In the genomic region with DNA sequence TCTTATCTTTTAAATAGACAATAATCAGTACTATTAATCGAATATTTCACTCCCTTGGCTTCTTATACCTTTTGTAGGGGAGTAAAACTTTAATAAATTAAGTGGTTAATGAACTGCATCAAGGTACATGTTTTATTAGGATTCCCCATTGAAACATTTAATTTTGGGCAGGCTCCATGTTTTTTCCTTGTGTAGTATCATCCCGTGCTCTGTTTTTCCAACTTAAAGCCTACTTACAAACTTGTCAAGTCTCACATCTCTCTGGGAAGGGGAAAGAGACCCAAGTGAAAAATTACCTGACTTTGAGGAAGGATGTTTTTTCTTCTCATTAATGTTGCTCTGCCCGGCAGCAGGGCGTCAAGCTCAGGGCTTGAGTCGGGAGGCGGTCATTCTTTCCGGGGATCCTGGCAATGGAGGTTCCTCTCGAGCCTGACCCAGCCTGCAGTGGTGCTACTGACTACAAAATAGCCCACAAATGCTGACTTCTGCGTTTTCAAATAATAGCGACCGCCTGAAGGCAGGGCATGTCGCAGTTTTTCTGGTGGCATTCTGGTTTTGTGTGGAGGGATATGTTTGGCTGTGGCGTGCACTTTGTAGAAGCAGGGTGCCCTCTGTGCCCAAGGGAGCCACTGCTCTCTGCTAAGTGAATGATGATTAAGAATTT, we compare ENCODE assay signal across 2 cellular contexts.
TF ChIP-seq lines count a peak whose summit lies in the region.

No MANE protein-coding gene starts in this region.

TF ChIP-seq in K562, 482 proteins besides CTCF, POLR2A, EP300 and RAD21 (continues in another document):
- TF ChIP-seq TEAD1 (CRISPR knock-in tag; IDR thresholded peaks at IDR 0.05) (no peak), GATAD2B (IDR thresholded peaks at IDR 0.05; ENCODE audit: borderline replicate concordance) (no peak), SRSF3 (IDR thresholded peaks at IDR 0.05; ENCODE audit: insufficient read depth, low read length) (no peak), FIP1L1 (IDR thresholded peaks at IDR 0.05; ENCODE audit: low read depth, low read length, poor library complexity, severe bottlenecking) (no peak), SP1 (CRISPR knock-in tag; IDR thresholded peaks at IDR 0.05) (no peak), NELFE (IDR thresholded peaks at IDR 0.05; ENCODE audit: insufficient read depth, insufficient read length) (no peak), C11orf30 (IDR thresholded peaks at IDR 0.05; ENCODE audit: low read depth) (0 out of 2 replicates have a peak, but pooled peaks have one; percentile 6), ZNF224 (CRISPR knock-in tag; IDR thresholded peaks at IDR 0.05) (no peak), STAT5B (CRISPR knock-in tag; IDR thresholded peaks at IDR 0.05) (no peak), ARID4B (CRISPR knock-in tag; IDR thresholded peaks at IDR 0.05) (no peak), MLLT1 (IDR thresholded peaks at IDR 0.05) (no peak), NRF1 (conservative IDR thresholded peaks at IDR 0.05 in 1 of 2, IDR thresholded peaks at IDR 0.05 in 1 of 2) (no peak), LEF1 (IDR thresholded peaks at IDR 0.05) (no peak), TCF15 (CRISPR knock-in tag; IDR thresholded peaks at IDR 0.05) (no peak), ZNF77 (CRISPR knock-in tag; IDR thresholded peaks at IDR 0.05) (no peak)
- TF ChIP-seq, protein P1, sequence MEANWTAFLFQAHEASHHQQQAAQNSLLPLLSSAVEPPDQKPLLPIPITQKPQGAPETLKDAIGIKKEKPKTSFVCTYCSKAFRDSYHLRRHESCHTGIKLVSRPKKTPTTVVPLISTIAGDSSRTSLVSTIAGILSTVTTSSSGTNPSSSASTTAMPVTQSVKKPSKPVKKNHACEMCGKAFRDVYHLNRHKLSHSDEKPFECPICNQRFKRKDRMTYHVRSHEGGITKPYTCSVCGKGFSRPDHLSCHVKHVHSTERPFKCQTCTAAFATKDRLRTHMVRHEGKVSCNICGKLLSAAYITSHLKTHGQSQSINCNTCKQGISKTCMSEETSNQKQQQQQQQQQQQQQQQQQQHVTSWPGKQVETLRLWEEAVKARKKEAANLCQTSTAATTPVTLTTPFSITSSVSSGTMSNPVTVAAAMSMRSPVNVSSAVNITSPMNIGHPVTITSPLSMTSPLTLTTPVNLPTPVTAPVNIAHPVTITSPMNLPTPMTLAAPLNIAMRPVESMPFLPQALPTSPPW (CRISPR knock-in tag; IDR thresholded peaks at IDR 0.05) = no peak

TF ChIP-seq in liver, 16 proteins besides CTCF, POLR2A, EP300 and RAD21:
- TF ChIP-seq HNF4G (IDR thresholded peaks at IDR 0.05) (no peak), MAX (IDR thresholded peaks at IDR 0.05) (no peak), TAF1 (conservative IDR thresholded peaks at IDR 0.05) (peak; percentile 62), EGR1 (IDR thresholded peaks at IDR 0.05; ENCODE audit: low read depth in 2 of 2) (no peak), GABPA (IDR thresholded peaks at IDR 0.05 in 1 of 2, conservative IDR thresholded peaks at IDR 0.05 in 1 of 2) (no peak), FOXA1 (IDR thresholded peaks at IDR 0.05) (no peak), JUND (IDR thresholded peaks at IDR 0.05) (no peak), YY1 (IDR thresholded peaks at IDR 0.05) (peak; percentile 78)
- TF ChIP-seq, protein P2, sequence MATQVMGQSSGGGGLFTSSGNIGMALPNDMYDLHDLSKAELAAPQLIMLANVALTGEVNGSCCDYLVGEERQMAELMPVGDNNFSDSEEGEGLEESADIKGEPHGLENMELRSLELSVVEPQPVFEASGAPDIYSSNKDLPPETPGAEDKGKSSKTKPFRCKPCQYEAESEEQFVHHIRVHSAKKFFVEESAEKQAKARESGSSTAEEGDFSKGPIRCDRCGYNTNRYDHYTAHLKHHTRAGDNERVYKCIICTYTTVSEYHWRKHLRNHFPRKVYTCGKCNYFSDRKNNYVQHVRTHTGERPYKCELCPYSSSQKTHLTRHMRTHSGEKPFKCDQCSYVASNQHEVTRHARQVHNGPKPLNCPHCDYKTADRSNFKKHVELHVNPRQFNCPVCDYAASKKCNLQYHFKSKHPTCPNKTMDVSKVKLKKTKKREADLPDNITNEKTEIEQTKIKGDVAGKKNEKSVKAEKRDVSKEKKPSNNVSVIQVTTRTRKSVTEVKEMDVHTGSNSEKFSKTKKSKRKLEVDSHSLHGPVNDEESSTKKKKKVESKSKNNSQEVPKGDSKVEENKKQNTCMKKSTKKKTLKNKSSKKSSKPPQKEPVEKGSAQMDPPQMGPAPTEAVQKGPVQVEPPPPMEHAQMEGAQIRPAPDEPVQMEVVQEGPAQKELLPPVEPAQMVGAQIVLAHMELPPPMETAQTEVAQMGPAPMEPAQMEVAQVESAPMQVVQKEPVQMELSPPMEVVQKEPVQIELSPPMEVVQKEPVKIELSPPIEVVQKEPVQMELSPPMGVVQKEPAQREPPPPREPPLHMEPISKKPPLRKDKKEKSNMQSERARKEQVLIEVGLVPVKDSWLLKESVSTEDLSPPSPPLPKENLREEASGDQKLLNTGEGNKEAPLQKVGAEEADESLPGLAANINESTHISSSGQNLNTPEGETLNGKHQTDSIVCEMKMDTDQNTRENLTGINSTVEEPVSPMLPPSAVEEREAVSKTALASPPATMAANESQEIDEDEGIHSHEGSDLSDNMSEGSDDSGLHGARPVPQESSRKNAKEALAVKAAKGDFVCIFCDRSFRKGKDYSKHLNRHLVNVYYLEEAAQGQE (IDR thresholded peaks at IDR 0.05) = peak; percentile 17
